25 cellular contexts compared by ENCODE assay signal in genomic region chr5:79062431-79062830, GRCh38. TPM values are rescaled to one million over a fixed set of nuclear protein-coding genes. Genes with fewer than 3 reads are reported as not detected.
DNase-seq lines count a peak whose midpoint lies in the region; ATAC-seq and TF ChIP-seq lines count a peak whose summit lies in the region.
"Had no signal": no experiment of that assay in that cellular context is flagged by ENCODE, and none has a peak within 500 bp of the region (broad histone marks: within the 10 kb centered on the region; RNA-seq: fewer than 3 reads in every experiment).

No MANE protein-coding gene starts in this region.

- H3K4me2 ChIP-seq in PC-9 = no peak overlapping the region
- H3K4me2 ChIP-seq: BLaER1 treated with 17β-estradiol and CSF1 and Interleukin-3, amounts not matched to agents 10 nM and 100 nM; SK-N-SH had no signal

- H3K4me3 ChIP-seq in RWPE2 (ENCODE audit: severe bottlenecking) (no peak overlapping the region), PC-9 (no peak overlapping the region)
- H3K4me3 ChIP-seq: BLaER1 treated with 17β-estradiol and CSF1 and Interleukin-3, amounts not matched to agents 10 nM and 100 nM had no signal

- peaks cover 2% of the 10 kb centered on the region for H3K4me1 Mint-ChIP-seq in activated naive CD4-positive, alpha-beta T cell treated with anti-CD3 and anti-CD28 coated beads for 36 hours (ENCODE audit: low read depth)
- H3K4me1 Mint-ChIP-seq: CD4-positive, alpha-beta memory T cell had no signal

- no peaks in the 10 kb centered on the region for H3K79me2 ChIP-seq in PC-9 (ENCODE audit: low read depth)

- no peaks in the 10 kb centered on the region for H4K20me1 ChIP-seq in PC-9 (ENCODE audit: insufficient read depth)
- H4K20me1 ChIP-seq: BLaER1 treated with 17β-estradiol and CSF1 and Interleukin-3, amounts not matched to agents 10 nM and 100 nM had no signal

- no peaks in the 10 kb centered on the region for H3K9me2 ChIP-seq in PC-9 (ENCODE audit: insufficient read depth)
- H3K9me2 ChIP-seq: SK-N-SH had no signal

- ATAC-seq in RWPE2 (ENCODE audit: low read depth) (0 out of 3 replicates have a peak, but pooled peaks have one; percentile 27), left lobe of liver (peak; percentile 27), HG03378 (IDR thresholded peaks at IDR 0.05; ENCODE audit: unreplicated experiment) (no peak)
- ATAC-seq: HCT116 had no signal

- H3K9me3 ChIP-seq in RWPE2 (ENCODE audit: severe bottlenecking) (no peaks in the 10 kb centered on the region), PC-9 (ENCODE audit: insufficient read depth, low read depth) (no peaks in the 10 kb centered on the region)
- H3K9me3 ChIP-seq: BLaER1 treated with 17β-estradiol and CSF1 and Interleukin-3, amounts not matched to agents 10 nM and 100 nM; SK-N-SH had no signal

- no peaks in the 10 kb centered on the region for H3K4me1 ChIP-seq in RWPE2 (ENCODE audit: insufficient read depth, poor library complexity, severe bottlenecking)
- H3K4me1 ChIP-seq in PC-9 (replicated peaks; ENCODE audit: insufficient read depth) = no peaks in the 10 kb centered on the region
- H3K4me1 ChIP-seq: BLaER1 treated with 17β-estradiol and CSF1 and Interleukin-3, amounts not matched to agents 10 nM and 100 nM had no signal

- no peaks in the 10 kb centered on the region for H3K36me3 Mint-ChIP-seq in activated naive CD4-positive, alpha-beta T cell treated with anti-CD3 and anti-CD28 coated beads for 36 hours (ENCODE audit: low read depth)
- H3K36me3 Mint-ChIP-seq: CD4-positive, alpha-beta memory T cell had no signal

- no peak overlapping the region for H2AFZ ChIP-seq in PC-9

- no peak overlapping the region for H3K27ac Mint-ChIP-seq in activated naive CD4-positive, alpha-beta T cell treated with anti-CD3 and anti-CD28 coated beads for 36 hours

- no peaks in the 10 kb centered on the region for H3K9me3 Mint-ChIP-seq in activated naive CD4-positive, alpha-beta T cell treated with anti-CD3 and anti-CD28 coated beads for 36 hours

- BruUV-seq in PC-9 (replicated peaks; lab: Mats Ljungman, UMichigan) = no TSS peak

- H3K36me3 ChIP-seq in RWPE2 (ENCODE audit: low read depth) (no peaks in the 10 kb centered on the region), PC-9 (ENCODE audit: low read depth) (no peaks in the 10 kb centered on the region)
- H3K36me3 ChIP-seq: BLaER1 treated with 17β-estradiol and CSF1 and Interleukin-3, amounts not matched to agents 10 nM and 100 nM had no signal

- H3F3A ChIP-seq in PC-9 (ENCODE audit: insufficient read depth, low read depth) = no peaks in the 10 kb centered on the region

- H3K4me3 Mint-ChIP-seq in activated naive CD4-positive, alpha-beta T cell treated with anti-CD3 and anti-CD28 coated beads for 36 hours = no peak overlapping the region
- H3K4me3 Mint-ChIP-seq: CD4-positive, alpha-beta memory T cell had no signal

- TF ChIP-seq CTCF in RWPE2 (IDR thresholded peaks at IDR 0.05; ENCODE audit: poor library complexity, severe bottlenecking) = no peak
- TF ChIP-seq CTCF in PC-9 (conservative IDR thresholded peaks at IDR 0.05) = no peak

- POLR2A ChIA-PET in PC-9 (lab: Charles Lee; ENCODE audit: unreplicated experiment) = no interaction called here

- peaks cover 10% of the 10 kb centered on the region for H3K27me3 Mint-ChIP-seq in activated naive CD4-positive, alpha-beta T cell treated with anti-CD3 and anti-CD28 coated beads for 36 hours (ENCODE audit: low read depth)

- intact Hi-C loops in activated naive CD4-positive, alpha-beta T cell treated with anti-CD3 and anti-CD28 coated beads for 36 hours (cut with micrococcal nuclease) = no loop called here
- intact Hi-C loops in PC-9 (cut with micrococcal nuclease; ENCODE audit: unreplicated experiment) = no loop called here

- H3K27me3 ChIP-seq in RWPE2 (ENCODE audit: insufficient read depth, poor library complexity, severe bottlenecking) (no peaks in the 10 kb centered on the region), PC-9 (ENCODE audit: insufficient read depth, low read depth) (no peaks in the 10 kb centered on the region)
- H3K27me3 ChIP-seq: BLaER1 treated with 17β-estradiol and CSF1 and Interleukin-3, amounts not matched to agents 10 nM and 100 nM had no signal

- CTCF ChIA-PET in activated naive CD4-positive, alpha-beta T cell treated with anti-CD3 and anti-CD28 coated beads for 36 hours (lab: Charles Lee) = no interaction called here
- CTCF ChIA-PET in PC-9 (lab: Charles Lee) = no interaction called here

- H3K27ac ChIP-seq in RWPE2 (ENCODE audit: poor library complexity, severe bottlenecking) (no peak overlapping the region), PC-9 (no peak overlapping the region)
- H3K27ac ChIP-seq: BLaER1 treated with 17β-estradiol and CSF1 and Interleukin-3, amounts not matched to agents 10 nM and 100 nM had no signal

- peak; percentile 0 for DNase-seq in NCI-H2196 (lab: John Stamatoyannopoulos, UW; ENCODE audit: unreplicated experiment)
- DNase-seq in NCI-H2196 treated with DMSO at 0.1 percent for 48 hours (lab: John Stamatoyannopoulos, UW; ENCODE audit: unreplicated experiment) = no peak
- DNase-seq in NCI-H2029 (lab: John Stamatoyannopoulos, UW) = peak; percentile 11
- DNase-seq in RWPE2 (ENCODE audit: low spot score) = no peak
- DNase-seq in left lobe of liver (ENCODE audit: low spot score) = no peak
- DNase-seq in activated naive CD4-positive, alpha-beta T cell treated with anti-CD3 and anti-CD28 coated beads for 36 hours = no peak
- DNase-seq in PC-9 = no peak
- DNase-seq: 8988T; CD4-positive, alpha-beta memory T cell; MM.1S; NCI-H1048; NCI-H146; NCI-H510A; NCI-H82; OCI-M1; SHP77 treated with DMSO at 0.1 percent for 48 hours; SK-N-SH; T-helper 2 cell had no signal

RNA-seq across cellular contexts. Expression of gene DMGDH, which starts 7.0 kb away (rescaled TPM):
- 119 TPM for total RNA-seq in left lobe of liver
- total RNA-seq in activated naive CD4-positive, alpha-beta T cell treated with anti-CD3 and anti-CD28 coated beads for 36 hours = 1 to 10 TPM in 1 of 2 experiments, under 1 TPM in 1; 0.93 to 1.1 TPM
- 8.1 and 8.4 TPM in 2 replicates for total RNA-seq in PC-9 (2021)
- total RNA-seq: G401, H1, RPMI7951 had no signal

RNA-seq across cellular contexts. Expression of gene BHMT2, which starts 7.1 kb away (rescaled TPM):
- total RNA-seq in left lobe of liver (374 TPM), PC-9 (2021) (not detected in 2 replicates)
- total RNA-seq in activated naive CD4-positive, alpha-beta T cell treated with anti-CD3 and anti-CD28 coated beads for 36 hours = not detected
- total RNA-seq: CD4-positive, alpha-beta memory T cell; G401; H1; RPMI7951 had no signal

RNA-seq across cellular contexts. Expression of gene BHMT, which starts 49.2 kb away (rescaled TPM):
- total RNA-seq in left lobe of liver = 957 TPM
- total RNA-seq in activated naive CD4-positive, alpha-beta T cell treated with anti-CD3 and anti-CD28 coated beads for 36 hours = not detected
- total RNA-seq in PC-9 (2021) = not detected in 2 replicates
- total RNA-seq: CD4-positive, alpha-beta memory T cell; G401; LHCN-M2; RPMI7951 had no signal

Comparison
In these comparisons a context has a peak if more than half of its experiments do, and no peak if none do; other contexts are left out.
1. DNase-seq: peak in NCI-H2196 (single experiment) and NCI-H2029 (single experiment); none in NCI-H2196 treated with DMSO at 0.1 percent for 48 hours (single experiment), RWPE2 (single experiment), left lobe of liver (single experiment), activated naive CD4-positive, alpha-beta T cell treated with anti-CD3 and anti-CD28 coated beads for 36 hours (single experiment) and PC-9 (0 of 2).
2. RNA of gene DMGDH, which starts 7.0 kb away (total RNA-seq): 119 TPM in left lobe of liver (single experiment); 8.1 to 8.4 TPM in PC-9 and 0.93 to 1.1 TPM in activated naive CD4-positive, alpha-beta T cell treated with anti-CD3 and anti-CD28 coated beads for 36 hours; every median in the first group is over 10 times any median in the second.
3. RNA of gene BHMT2, which starts 7.1 kb away (total RNA-seq): 374 TPM in left lobe of liver (single experiment); not detected in PC-9 and not detected in activated naive CD4-positive, alpha-beta T cell treated with anti-CD3 and anti-CD28 coated beads for 36 hours; every median in the first group is over 100 times any median in the second.
4. RNA of gene BHMT, which starts 49.2 kb away (total RNA-seq): 957 TPM in left lobe of liver (single experiment); not detected in activated naive CD4-positive, alpha-beta T cell treated with anti-CD3 and anti-CD28 coated beads for 36 hours and not detected in PC-9; every median in the first group is over 100 times any median in the second.